ENCODE assay signal across 17 cellular contexts in genomic region chr15:22265056-22265945, GRCh38.
DNase-seq lines count a peak whose midpoint lies in the region; ATAC-seq and TF ChIP-seq lines count a peak whose summit lies in the region.
"Had no signal": no experiment of that assay in that cellular context is flagged by ENCODE, and none has a peak within 500 bp of the region (broad histone marks: within the 10 kb centered on the region; RNA-seq: fewer than 3 reads in every experiment).

No MANE protein-coding gene starts in this region.

- POLR2A ChIA-PET in activated CD4-positive, alpha-beta memory T cell treated with anti-CD3 and anti-CD28 coated beads for 36 hours (lab: Charles Lee): no interaction called here

- intact Hi-C loops in activated CD4-positive, alpha-beta memory T cell treated with anti-CD3 and anti-CD28 coated beads for 36 hours (cut with micrococcal nuclease): loop anchor here (2.0 kb wide), 1 partner anchor 18 kb away; no protein-coding TSS in a partner anchor
- intact Hi-C loops in right lobe of liver (cut with DNase I): no loop called here

- H3K27me3 ChIP-seq in right lobe of liver (no peaks in the 10 kb centered on the region), H7 (ENCODE audit: control insufficient read depth, insufficient read depth, low read length) (no peaks in the 10 kb centered on the region)
- H3K27me3 ChIP-seq: BE2C had no signal

- WGBS in right lobe of liver (ENCODE audit: insufficient coverage, low coverage, low lambda C conversion rate, missing lambda C conversion rate): 56% methylated on average over 16 of the region's 19 CpGs

- no peaks in the 10 kb centered on the region for H3K9me3 Mint-ChIP-seq in stimulated activated naive CD8-positive, alpha-beta T cell treated with anti-CD3 and anti-CD28 coated beads, Interleukin-15, amount 100 ng/mL, for 72 hours
- no peaks in the 10 kb centered on the region for H3K9me3 Mint-ChIP-seq in activated CD4-positive, alpha-beta memory T cell treated with anti-CD3 and anti-CD28 coated beads for 36 hours

- no peak overlapping the region for H3K27ac Mint-ChIP-seq in stimulated activated naive CD8-positive, alpha-beta T cell treated with anti-CD3 and anti-CD28 coated beads, Interleukin-15, amount 100 ng/mL, for 72 hours
- H3K27ac Mint-ChIP-seq in activated CD4-positive, alpha-beta memory T cell treated with anti-CD3 and anti-CD28 coated beads for 36 hours: no peak overlapping the region
- H3K27ac Mint-ChIP-seq: mesothelial cell of epicardium had no signal

- no peak for TF ChIP-seq CTCF in right lobe of liver (IDR thresholded peaks at IDR 0.05)

- peaks cover 13% of the 10 kb centered on the region for H3K27me3 Mint-ChIP-seq in stimulated activated naive CD8-positive, alpha-beta T cell treated with anti-CD3 and anti-CD28 coated beads, Interleukin-15, amount 100 ng/mL, for 72 hours
- no peaks in the 10 kb centered on the region for H3K27me3 Mint-ChIP-seq in activated CD4-positive, alpha-beta memory T cell treated with anti-CD3 and anti-CD28 coated beads for 36 hours

- DNase-seq in stimulated activated naive CD8-positive, alpha-beta T cell treated with anti-CD3 and anti-CD28 coated beads, Interleukin-15, Interleukin-2, amounts not matched to agents 100 U/mL and 50 U/mL, for 24 hours: no peak
- DNase-seq in stimulated activated naive CD8-positive, alpha-beta T cell treated with anti-CD3 and anti-CD28 coated beads, Interleukin-15, amount 100 ng/mL, for 72 hours: no peak
- DNase-seq in activated CD4-positive, alpha-beta memory T cell treated with anti-CD3 and anti-CD28 coated beads for 36 hours: peak; percentile 50
- no peak for DNase-seq in right lobe of liver
- DNase-seq in RKO (ENCODE audit: low spot score): no peak
- no peak for DNase-seq in H7
- DNase-seq: activated CD4-positive, alpha-beta T cell treated with anti-CD3 and anti-CD28 coated beads for 4 hours; BE2C; DMS153; hypothalamus; NCI-H187; NCI-H510A; SIG-M5; T1000 had no signal

- H3K36me3 ChIP-seq in right lobe of liver: no peaks in the 10 kb centered on the region
- H3K36me3 ChIP-seq in H7 (replicated peaks; ENCODE audit: control insufficient read depth, insufficient read depth, low read length): no peaks in the 10 kb centered on the region
- H3K36me3 ChIP-seq: BE2C, thoracic aorta had no signal

- peak overlapping the region in 1 of 3 donors; percentile 58 for H3K27ac ChIP-seq in right lobe of liver
- H3K27ac ChIP-seq: thoracic aorta had no signal

- peaks cover 12% of the 10 kb centered on the region for H3K4me1 Mint-ChIP-seq in stimulated activated naive CD8-positive, alpha-beta T cell treated with anti-CD3 and anti-CD28 coated beads, Interleukin-15, amount 100 ng/mL, for 72 hours
- H3K4me1 Mint-ChIP-seq in activated CD4-positive, alpha-beta memory T cell treated with anti-CD3 and anti-CD28 coated beads for 36 hours (ENCODE audit: low read depth): peaks cover 11% of the 10 kb centered on the region
- H3K4me1 Mint-ChIP-seq: mesothelial cell of epicardium had no signal

- peaks cover 0 to 44% (median 7%) of the 10 kb centered on the region in 4 donors for H3K4me1 ChIP-seq in right lobe of liver
- H3K4me1 ChIP-seq: BE2C had no signal

- TF ChIP-seq POLR2A in right lobe of liver (IDR thresholded peaks at IDR 0.05): no peak

- H3K9me3 ChIP-seq in right lobe of liver: no peaks in the 10 kb centered on the region
- H3K9me3 ChIP-seq: BE2C, thoracic aorta had no signal

- CTCF ChIA-PET in activated CD4-positive, alpha-beta memory T cell treated with anti-CD3 and anti-CD28 coated beads for 36 hours (lab: Charles Lee): interaction anchor here (1.8 kb wide), 1 partner anchor 1909 kb away, joined by 6 read pairs; no protein-coding TSS in a partner anchor

- no peak overlapping the region for H3K4me3 ChIP-seq in right lobe of liver
- H3K4me3 ChIP-seq in H7 (ENCODE audit: insufficient read depth, low read depth, low read length): no peak overlapping the region
- H3K4me3 ChIP-seq: thoracic aorta had no signal

- no peak overlapping the region for H3K4me3 Mint-ChIP-seq in stimulated activated naive CD8-positive, alpha-beta T cell treated with anti-CD3 and anti-CD28 coated beads, Interleukin-15, amount 100 ng/mL, for 72 hours
- H3K4me3 Mint-ChIP-seq in activated CD4-positive, alpha-beta memory T cell treated with anti-CD3 and anti-CD28 coated beads for 36 hours: no peak overlapping the region
- H3K4me3 Mint-ChIP-seq: mesothelial cell of epicardium had no signal

- ATAC-seq in stimulated activated naive CD8-positive, alpha-beta T cell treated with anti-CD3 and anti-CD28 coated beads, Interleukin-15, Interleukin-2, amounts not matched to agents 100 U/mL and 50 U/mL, for 24 hours: peak; percentile 16
- ATAC-seq in stimulated activated naive CD8-positive, alpha-beta T cell treated with anti-CD3 and anti-CD28 coated beads, Interleukin-15, amount 100 ng/mL, for 72 hours: no peak
- ATAC-seq in right lobe of liver (peak; percentile 49 to 69 (median 66)), HG02588 (IDR thresholded peaks at IDR 0.05; ENCODE audit: unreplicated experiment) (no peak)

- H3K36me3 Mint-ChIP-seq in activated CD4-positive, alpha-beta memory T cell treated with anti-CD3 and anti-CD28 coated beads for 36 hours: no peaks in the 10 kb centered on the region
- H3K36me3 Mint-ChIP-seq: mesothelial cell of epicardium had no signal

Comparison
In these comparisons a context has a peak if more than half of its experiments do, and no peak if none do; other contexts are left out.
1. ATAC-seq: peak in stimulated activated naive CD8-positive, alpha-beta T cell treated with anti-CD3 and anti-CD28 coated beads, Interleukin-15, Interleukin-2, amounts not matched to agents 100 U/mL and 50 U/mL, for 24 hours (single experiment) and right lobe of liver (4 of 4); none in stimulated activated naive CD8-positive, alpha-beta T cell treated with anti-CD3 and anti-CD28 coated beads, Interleukin-15, amount 100 ng/mL, for 72 hours (single experiment) and HG02588 (single experiment).